Comparison of ENCODE assay signal across 32 cellular contexts in genomic region chr12:5213990-5214389, GRCh38.
"Had no signal": no experiment of that assay in that cellular context is flagged by ENCODE, and none has a peak within 500 bp of the region (broad histone marks: within the 10 kb centered on the region; RNA-seq: fewer than 3 reads in every experiment).

No MANE protein-coding gene starts in this region.

- DNase-seq: activated B cell treated with CpG ODN at 0.5 μM for 24 hours; activated CD4-positive, alpha-beta T cell treated with anti-CD3 and anti-CD28 coated beads for 48 hours; activated CD4-positive, alpha-beta T cell treated with anti-CD3 and anti-CD28 coated beads, Interleukin-2, amount 50 U/mL, for 1 hour; activated CD4-positive, alpha-beta T cell treated with anti-CD3 and anti-CD28 coated beads, Interleukin-2, amount 50 U/mL, for 48 hours; activated CD8-positive, alpha-beta memory T cell treated with anti-CD3 and anti-CD28 coated beads for 24 hours; activated CD8-positive, alpha-beta T cell treated with anti-CD3 and anti-CD28 coated beads for 36 hours; activated effector memory CD4-positive, alpha-beta T cell treated with Interleukin-2 at 50 U/mL for 16 hours; activated gamma-delta T cell treated with Interleukin-2 at 50 U/mL for 16 hours; activated naive CD4-positive, alpha-beta T cell treated with anti-CD3 and anti-CD28 coated beads, Interleukin-2, amount 50 U/mL, for 16 hours; activated naive CD4-positive, alpha-beta T cell treated with Interleukin-2 at 50 U/mL for 16 hours; activated T-cell treated with anti-CD3 and anti-CD28 coated beads, Interleukin-2, amount 50 U/mL, for 4 hours; amniotic stem cell; anterior cingulate cortex; caudate nucleus; cortex of kidney; dermis blood vessel endothelial cell; effector CD4-positive, alpha-beta T cell; effector memory CD8-positive, alpha-beta T cell; esophagus squamous epithelium; foreskin melanocyte; heart right ventricle; T-helper 17 cell; T1000; WERI-Rb-1 had no signal

- H3K4me3 ChIP-seq: esophagus squamous epithelium, gastroesophageal sphincter, heart right ventricle had no signal

- H3K27me3 ChIP-seq: esophagus squamous epithelium had no signal

- H3K9me3 ChIP-seq: esophagus squamous epithelium, gastroesophageal sphincter, heart right ventricle had no signal

- H3K27ac Mint-ChIP-seq: activated B cell treated with CpG ODN at 0.5 μM for 24 hours; activated CD8-positive, alpha-beta T cell treated with anti-CD3 and anti-CD28 coated beads for 36 hours; activated naive CD8-positive, alpha-beta T cell; activated T-helper 17 cell treated with anti-CD3 and anti-CD28 coated beads, Interleukin-2, amount 50 U/mL, for 72 hours; effector memory CD8-positive, alpha-beta T cell; T-helper 17 cell; T-helper 2 cell treated with Interferon-gamma antibody and Interleukin-4, amounts not matched to agents 5 μg/mL and 100 μg/mL, for 36 hours had no signal

- H3K4me1 Mint-ChIP-seq: activated B cell treated with CpG ODN at 0.5 μM for 24 hours; activated T-helper 17 cell treated with anti-CD3 and anti-CD28 coated beads, Interleukin-2, amount 50 U/mL, for 72 hours; T-helper 17 cell had no signal

- H3K36me3 ChIP-seq: esophagus squamous epithelium, gastroesophageal sphincter, heart right ventricle, WERI-Rb-1 had no signal

- H3K36me3 Mint-ChIP-seq: activated naive CD8-positive, alpha-beta T cell had no signal

- H3K4me3 Mint-ChIP-seq: activated B cell treated with CpG ODN at 0.5 μM for 24 hours; activated CD8-positive, alpha-beta T cell treated with anti-CD3 and anti-CD28 coated beads for 36 hours; activated naive CD8-positive, alpha-beta T cell; activated T-cell treated with anti-CD3 and anti-CD28 coated beads, Interleukin-2, amount 50 U/mL, for 4 hours; activated T-helper 17 cell treated with anti-CD3 and anti-CD28 coated beads, Interleukin-2, amount 50 U/mL, for 72 hours; effector memory CD8-positive, alpha-beta T cell; T-helper 17 cell; T-helper 2 cell treated with Interferon-gamma antibody and Interleukin-4, amounts not matched to agents 5 μg/mL and 100 μg/mL, for 36 hours had no signal

- ATAC-seq: activated CD4-positive, CD25-positive, alpha-beta regulatory T cell treated with anti-CD3 and anti-CD28 coated beads, Interleukin-2, amount 50 U/mL, for 24 hours; activated CD8-positive, alpha-beta T cell treated with anti-CD3 and anti-CD28 coated beads for 36 hours; activated T-cell treated with anti-CD3 and anti-CD28 coated beads, Interleukin-2, amount 50 U/mL, for 4 hours; activated T-helper 17 cell treated with anti-CD3 and anti-CD28 coated beads, Interleukin-2, amount 50 U/mL, for 72 hours; effector memory CD8-positive, alpha-beta T cell; gastroesophageal sphincter; heart right ventricle; T-helper 17 cell had no signal

- H3K27ac ChIP-seq: epithelial cell of prostate, esophagus squamous epithelium, gastroesophageal sphincter, heart right ventricle, WERI-Rb-1 had no signal

- H3K27me3 Mint-ChIP-seq: activated B cell treated with CpG ODN at 0.5 μM for 24 hours had no signal

- H3K9me3 Mint-ChIP-seq: activated B cell treated with CpG ODN at 0.5 μM for 24 hours; activated CD8-positive, alpha-beta T cell treated with anti-CD3 and anti-CD28 coated beads for 36 hours; activated T-cell treated with anti-CD3 and anti-CD28 coated beads, Interleukin-2, amount 50 U/mL, for 4 hours; activated T-helper 17 cell treated with anti-CD3 and anti-CD28 coated beads, Interleukin-2, amount 50 U/mL, for 72 hours; T-helper 2 cell treated with Interferon-gamma antibody and Interleukin-4, amounts not matched to agents 5 μg/mL and 100 μg/mL, for 36 hours had no signal

- H3K4me1 ChIP-seq: esophagus squamous epithelium, gastroesophageal sphincter, heart right ventricle had no signal

- FAIRE-seq: astrocyte, colon had no signal
